2 cellular contexts compared by ENCODE assay signal in the genomic region with DNA sequence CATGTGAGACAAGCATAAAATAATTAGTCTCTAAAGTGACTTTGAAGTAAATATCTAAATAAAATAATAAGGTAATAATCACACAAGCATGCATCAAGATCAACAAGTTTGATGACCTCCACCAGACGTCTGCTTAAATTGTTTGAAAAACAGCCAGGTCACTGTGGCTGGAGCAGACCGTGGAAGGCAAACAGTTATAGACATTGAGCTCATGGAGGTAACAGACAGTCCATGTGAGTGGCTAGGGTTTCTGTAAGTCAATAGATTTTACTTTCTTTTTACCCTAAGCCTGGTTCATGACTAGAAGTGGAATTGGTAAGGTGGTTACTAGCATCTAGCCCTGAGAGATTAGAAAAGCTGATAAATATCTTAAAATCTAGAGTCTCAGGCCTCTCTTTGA. TPM values are rescaled to one million over a fixed set of nuclear protein-coding genes. Genes with fewer than 3 reads are reported as not detected.
"Had no signal": no experiment of that assay in that cellular context is flagged by ENCODE, and none has a peak within 500 bp of the region (broad histone marks: within the 10 kb centered on the region; RNA-seq: fewer than 3 reads in every experiment).

No MANE protein-coding gene starts in this region.

RNA-seq across cellular contexts. Expression of gene CDY2A, which starts 50.4 kb away (rescaled TPM):
- total RNA-seq: G401, GM12878 had no signal
